ENCODE assay signal across 25 cellular contexts in genomic region chr11:27398413-27398780, GRCh38. TPM values are rescaled to one million over a fixed set of nuclear protein-coding genes. Genes with fewer than 3 reads are reported as not detected.
DNase-seq lines count a peak whose midpoint lies in the region; ATAC-seq, FAIRE-seq and TF ChIP-seq lines count a peak whose summit lies in the region.
"Had no signal": no experiment of that assay in that cellular context is flagged by ENCODE, and none has a peak within 500 bp of the region (broad histone marks: within the 10 kb centered on the region; RNA-seq: fewer than 3 reads in every experiment).

No MANE protein-coding gene starts in this region.

- peaks cover 74% of the 10 kb centered on the region for H3K4me1 Mint-ChIP-seq in Calu3 (ENCODE audit: low read depth, unreplicated experiment)
- H3K4me1 Mint-ChIP-seq in neural progenitor cell: peaks cover 42% of the 10 kb centered on the region
- H3K4me1 Mint-ChIP-seq in T-cell: no peaks in the 10 kb centered on the region
- H3K4me1 Mint-ChIP-seq: activated CD4-positive, alpha-beta T cell treated with anti-CD3 and anti-CD28 coated beads, Interleukin-2, amount 10 ng/mL, durations not matched to agents 24 days and 14 days; IgD-negative memory B cell had no signal

- DNase-seq in Calu3 (no peak), NCI-H446 treated with DMSO at 0.1 percent for 48 hours (lab: John Stamatoyannopoulos, UW) (peak; percentile 69), body of pancreas (no peak), neural progenitor cell (ENCODE audit: low spot score) (no peak), T-cell (no peak), RCC 7860 (ENCODE audit: low spot score) (no peak), AG08395 (ENCODE audit: low spot score) (no peak)
- DNase-seq: activated CD4-positive, alpha-beta T cell treated with anti-CD3 and anti-CD28 coated beads, Interleukin-2, amount 10 ng/mL, durations not matched to agents 24 days and 14 days; activated naive CD4-positive, alpha-beta T cell treated with anti-CD3 and anti-CD28 coated beads for 36 hours; activated T-cell treated with anti-CD3 and anti-CD28 coated beads, Interleukin-2, amount 50 U/mL, for 72 hours; amniotic stem cell; COR-L47; EL; lower lobe of right lung; mucosa of descending colon; NCI-H1105; upper lobe of right lung had no signal

- H3K79me2 ChIP-seq in neural progenitor cell (ENCODE audit: low read depth): peaks cover 100% of the 10 kb centered on the region

- H3K27ac ChIP-seq in body of pancreas (peak overlapping the region in 3 of 4 donors; percentile 70 to 90 (median 76)), neural progenitor cell (peak overlapping the region; percentile 97)
- H3K27ac ChIP-seq: BLaER1, gastroesophageal sphincter, lower lobe of right lung, upper lobe of right lung had no signal

- peaks cover 75% of the 10 kb centered on the region for H3F3A ChIP-seq in neural progenitor cell (ENCODE audit: low read depth)

- H3K4me3 Mint-ChIP-seq in Calu3 (ENCODE audit: low read depth, unreplicated experiment) (peak overlapping the region; percentile 42), neural progenitor cell (no peak overlapping the region), T-cell (no peak overlapping the region)
- H3K4me3 Mint-ChIP-seq: activated CD4-positive, alpha-beta T cell treated with anti-CD3 and anti-CD28 coated beads, Interleukin-2, amount 10 ng/mL, durations not matched to agents 24 days and 14 days; activated naive CD4-positive, alpha-beta T cell treated with anti-CD3 and anti-CD28 coated beads for 36 hours; activated T-cell treated with anti-CD3 and anti-CD28 coated beads, Interleukin-2, amount 50 U/mL, for 72 hours; dendritic cell treated with granulocyte-macrophage colony-stimulating factor and Interleukin-4, amounts not matched to agents 40 ng/mL and 50 ng/mL, for 4 days; IgD-negative memory B cell had no signal

- H3K9ac ChIP-seq in neural progenitor cell: no peak overlapping the region
- H3K9ac ChIP-seq: BLaER1 had no signal

- BruUV-seq in Calu3 (replicated peaks; lab: Mats Ljungman, UMichigan): no TSS peak

- H3K27me3 Mint-ChIP-seq in Calu3 (ENCODE audit: unreplicated experiment) (no peaks in the 10 kb centered on the region), neural progenitor cell (ENCODE audit: insufficient read depth, low read depth) (no peaks in the 10 kb centered on the region), T-cell (peaks cover 0 to 6% of the 10 kb centered on the region in 2 donors)
- H3K27me3 Mint-ChIP-seq: dendritic cell treated with granulocyte-macrophage colony-stimulating factor and Interleukin-4, amounts not matched to agents 40 ng/mL and 50 ng/mL, for 4 days; IgD-negative memory B cell had no signal

- 57% methylated on average over 3 of the region's 3 CpGs for WGBS in body of pancreas, 2 donors

- H3K36me3 ChIP-seq in body of pancreas (replicated peaks in 1 of 2; ENCODE audit: insufficient read depth in 1 of 2, low read depth in 2 of 2) (no peaks in the 10 kb centered on the region), neural progenitor cell (no peaks in the 10 kb centered on the region)
- H3K36me3 ChIP-seq: BLaER1, gastroesophageal sphincter, lower lobe of right lung, upper lobe of right lung had no signal

- peaks cover 82% of the 10 kb centered on the region for H3K4me1 ChIP-seq in body of pancreas
- H3K4me1 ChIP-seq in neural progenitor cell: peaks cover 81% of the 10 kb centered on the region
- H3K4me1 ChIP-seq: BLaER1 had no signal

- H3K4me3 ChIP-seq in body of pancreas (no peak overlapping the region), neural progenitor cell (no peak overlapping the region)
- H3K4me3 ChIP-seq: BLaER1, gastroesophageal sphincter, lower lobe of right lung, mucosa of descending colon, upper lobe of right lung had no signal

- POLR2A ChIA-PET in T-cell (lab: Charles Lee): no interaction called here

- H3K27me3 ChIP-seq in body of pancreas: no peaks in the 10 kb centered on the region
- no peaks in the 10 kb centered on the region for H3K27me3 ChIP-seq in neural progenitor cell
- H3K27me3 ChIP-seq: BLaER1, gastroesophageal sphincter, upper lobe of right lung had no signal

- FAIRE-seq in RCC 7860 (lab: Jason Lieb, UNC): no peak
- FAIRE-seq: endometrium, keratinocyte had no signal

- intact Hi-C loops in Calu3 (cut with micrococcal nuclease; ENCODE audit: unreplicated experiment) (no loop called here), body of pancreas (cut with DNase I) (no loop called here)

- CTCF ChIA-PET in Calu3 (lab: Charles Lee) (no interaction called here), T-cell (lab: Charles Lee) (no interaction called here)

- H4K20me1 ChIP-seq in neural progenitor cell (ENCODE audit: low read depth): peaks cover 51% of the 10 kb centered on the region
- H4K20me1 ChIP-seq: BLaER1 had no signal

- ATAC-seq in body of pancreas (no peak), GM18511 (IDR thresholded peaks at IDR 0.05; ENCODE audit: unreplicated experiment) (no peak), T-cell (replicated peaks in 1 of 4) (no peak)
- ATAC-seq: activated T-cell treated with anti-CD3 and anti-CD28 coated beads, Interleukin-2, amount 50 U/mL, for 72 hours; gastroesophageal sphincter; HCT116; lower lobe of right lung; upper lobe of right lung had no signal

- H3K9me3 ChIP-seq in body of pancreas (no peaks in the 10 kb centered on the region), neural progenitor cell (ENCODE audit: low read depth) (no peaks in the 10 kb centered on the region)
- H3K9me3 ChIP-seq: BLaER1, gastroesophageal sphincter, lower lobe of right lung, mucosa of descending colon, upper lobe of right lung had no signal

- peaks cover 16% of the 10 kb centered on the region for H3K36me3 Mint-ChIP-seq in Calu3 (ENCODE audit: insufficient read depth, unreplicated experiment)
- peaks cover 9% of the 10 kb centered on the region for H3K36me3 Mint-ChIP-seq in neural progenitor cell
- H3K36me3 Mint-ChIP-seq in T-cell: no peaks in the 10 kb centered on the region
- H3K36me3 Mint-ChIP-seq: IgD-negative memory B cell had no signal

- H3K27ac Mint-ChIP-seq in Calu3 (ENCODE audit: unreplicated experiment) (no peak overlapping the region), neural progenitor cell (peak overlapping the region; percentile 37), T-cell (no peak overlapping the region)
- H3K27ac Mint-ChIP-seq: activated CD4-positive, alpha-beta T cell treated with anti-CD3 and anti-CD28 coated beads, Interleukin-2, amount 10 ng/mL, durations not matched to agents 24 days and 14 days; activated naive CD4-positive, alpha-beta T cell treated with anti-CD3 and anti-CD28 coated beads for 36 hours; activated T-cell treated with anti-CD3 and anti-CD28 coated beads, Interleukin-2, amount 50 U/mL, for 72 hours; dendritic cell treated with granulocyte-macrophage colony-stimulating factor and Interleukin-4, amounts not matched to agents 40 ng/mL and 50 ng/mL, for 4 days; IgD-negative memory B cell had no signal

- TF ChIP-seq CTCF in Calu3 (IDR thresholded peaks at IDR 0.05; ENCODE audit: unreplicated experiment): no peak
- no peak for TF ChIP-seq CTCF in body of pancreas (IDR thresholded peaks at IDR 0.05)
- TF ChIP-seq CTCF in neural progenitor cell (IDR thresholded peaks at IDR 0.05): no peak

- no peak overlapping the region for H2AFZ ChIP-seq in neural progenitor cell (replicated peaks)

- no peak for TF ChIP-seq POLR2A in body of pancreas (IDR thresholded peaks at IDR 0.05)

- peak overlapping the region; percentile 27 for H3K4me2 ChIP-seq in neural progenitor cell
- H3K4me2 ChIP-seq: BLaER1 had no signal

- H3K9me3 Mint-ChIP-seq in Calu3 (ENCODE audit: low read depth, unreplicated experiment) (no peaks in the 10 kb centered on the region), neural progenitor cell (no peaks in the 10 kb centered on the region), T-cell (no peaks in the 10 kb centered on the region)
- H3K9me3 Mint-ChIP-seq: activated CD4-positive, alpha-beta T cell treated with anti-CD3 and anti-CD28 coated beads, Interleukin-2, amount 10 ng/mL, durations not matched to agents 24 days and 14 days; activated naive CD4-positive, alpha-beta T cell treated with anti-CD3 and anti-CD28 coated beads for 36 hours; activated T-cell treated with anti-CD3 and anti-CD28 coated beads, Interleukin-2, amount 50 U/mL, for 72 hours; dendritic cell treated with granulocyte-macrophage colony-stimulating factor and Interleukin-4, amounts not matched to agents 40 ng/mL and 50 ng/mL, for 4 days; IgD-negative memory B cell had no signal

RNA-seq across cellular contexts. Expression of gene CCDC34, which starts 35.4 kb away (rescaled TPM):
- total RNA-seq in Calu3 (2022) (17.6 and 21.6 TPM in 2 replicates), body of pancreas (1 to 10 TPM; 3.6 to 5.9 TPM), neural progenitor cell (ENCODE audit: low replicate concordance) (15.6 and 30.6 TPM in 2 replicates), T-cell (1 to 10 TPM; 1.4 to 4.2 (median 2.8) TPM)
